30 cellular contexts compared by ENCODE assay signal in the genomic region with DNA sequence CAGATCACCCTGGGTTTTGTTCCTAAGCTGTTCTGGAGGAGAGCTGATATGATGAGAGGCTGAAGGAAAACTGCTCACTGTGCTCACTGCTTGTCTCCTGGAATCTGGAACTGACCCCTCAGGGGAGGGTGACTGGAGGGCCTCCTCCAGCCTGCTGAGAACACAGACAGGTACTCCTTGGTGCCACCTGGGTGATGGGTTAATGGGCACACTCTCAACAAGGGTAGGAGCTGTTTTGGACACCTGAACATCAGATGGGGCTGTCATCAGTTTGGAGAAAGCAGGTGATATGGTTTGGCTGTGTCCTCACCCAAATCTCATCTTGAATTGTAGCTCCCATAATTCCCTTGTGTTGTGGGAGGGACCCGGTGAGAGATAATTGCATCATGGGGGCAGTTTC. TPM values are rescaled to one million over a fixed set of nuclear protein-coding genes. Genes with fewer than 3 reads are reported as not detected.
"Had no signal": no experiment of that assay in that cellular context is flagged by ENCODE, and none has a peak within 500 bp of the region (broad histone marks: within the 10 kb centered on the region; RNA-seq: fewer than 3 reads in every experiment).

No MANE protein-coding gene starts in this region.

- H3K36me3 ChIP-seq: left lung, lower lobe of right lung, neural progenitor cell, neutrophil, right atrium auricular region, right lobe of liver, stomach, thyroid gland, transverse colon, upper lobe of left lung, vagina had no signal

- H3K27ac ChIP-seq: hepatocyte, left lung, lower lobe of right lung, neural progenitor cell, neutrophil, right atrium auricular region, right lobe of liver, stomach, testis, thyroid gland, transverse colon, upper lobe of left lung, vagina had no signal

- H3K9me3 ChIP-seq: left lung, lower lobe of right lung, neutrophil, right atrium auricular region, right lobe of liver, stomach, testis, thyroid gland, transverse colon, upper lobe of left lung, vagina had no signal

- H3K4me1 ChIP-seq: left lung, lower lobe of right lung, right lobe of liver, thyroid gland, transverse colon, vagina had no signal

- H3K4me3 ChIP-seq: hepatocyte, left lung, lower lobe of right lung, neural progenitor cell, right atrium auricular region, right lobe of liver, smooth muscle cell, stomach, testis, thyroid gland, transverse colon, upper lobe of left lung, vagina had no signal

- H3K79me2 ChIP-seq: hepatocyte had no signal

- H3K36me3 Mint-ChIP-seq: naive thymus-derived CD8-positive, alpha-beta T cell; neural progenitor cell had no signal

- H3K27me3 ChIP-seq: neural progenitor cell, right atrium auricular region, right lobe of liver, testis, thyroid gland, upper lobe of left lung, vagina had no signal

- H3K4me3 Mint-ChIP-seq: naive thymus-derived CD8-positive, alpha-beta T cell; nephron progenitor cell; neural progenitor cell; stimulated activated naive B cell treated with anti-CD40 and anti-IgM and Interleukin-4, amounts not matched to agents 10 μg/mL and 1 μg/mL and 100 μg/mL, for 72 hours had no signal

- H3K4me2 ChIP-seq: hepatocyte, neural progenitor cell, smooth muscle cell had no signal

- ATAC-seq: left colon; left lung; lower lobe of right lung; naive thymus-derived CD8-positive, alpha-beta T cell; right lobe of liver; stimulated activated naive B cell treated with anti-CD40 and anti-IgM and Interleukin-4, amounts not matched to agents 10 μg/mL and 1 μg/mL and 100 μg/mL, for 72 hours had no signal

- H3K27ac Mint-ChIP-seq: nephron progenitor cell; neural progenitor cell; progenitor cell of endocrine pancreas; stimulated activated naive B cell treated with anti-CD40 and anti-IgM and Interleukin-4, amounts not matched to agents 10 μg/mL and 1 μg/mL and 100 μg/mL, for 72 hours had no signal

- DNase-seq: kidney; left colon; left lung; lower lobe of right lung; mesenchymal stem cell; naive thymus-derived CD8-positive, alpha-beta T cell; nephron progenitor cell; occipital lobe; right lobe of liver; stimulated activated CD4-positive, alpha-beta T cell treated with anti-CD3 and anti-CD28 coated beads, Interleukin-1b, Interleukin-23, amount 100 ng/mL, for 48 hours; stimulated activated CD4-positive, alpha-beta T cell treated with anti-CD3 and anti-CD28 coated beads, Interleukin-2, amount 100 ng/mL, for 48 hours; stimulated activated CD4-positive, alpha-beta T cell treated with anti-CD3 and anti-CD28 coated beads, Interleukin-4, amount 100 ng/mL, for 4 hours; stimulated activated CD8-positive, alpha-beta memory T cell treated with anti-CD3 and anti-CD28 coated beads, Interleukin-4, amount 100 ng/mL, for 48 hours; stimulated activated naive B cell treated with anti-CD40 and anti-IgM and Interleukin-4, amounts not matched to agents 10 μg/mL and 1 μg/mL and 100 μg/mL, for 72 hours; stimulated activated naive CD8-positive, alpha-beta T cell treated with anti-CD3 and anti-CD28 coated beads, Interleukin-15, Interleukin-2, amounts not matched to agents 100 U/mL and 50 U/mL, for 24 hours; stomach; testis; thyroid gland; transverse colon; upper lobe of left lung had no signal

- H3K9ac ChIP-seq: neural progenitor cell had no signal

- H2AFZ ChIP-seq: hepatocyte, neural progenitor cell had no signal

RNA-seq across cellular contexts. Expression of a gene that starts 58.1 kb away (rescaled TPM):
- total RNA-seq: left lung; lower lobe of right lung; mammary epithelial cell; naive thymus-derived CD8-positive, alpha-beta T cell; osteocyte; pulmonary artery endothelial cell; right lobe of liver; smooth muscle cell; thyroid gland; upper lobe of left lung had no signal
